ENCODE assay signal across 1 cellular context in the genomic region with DNA sequence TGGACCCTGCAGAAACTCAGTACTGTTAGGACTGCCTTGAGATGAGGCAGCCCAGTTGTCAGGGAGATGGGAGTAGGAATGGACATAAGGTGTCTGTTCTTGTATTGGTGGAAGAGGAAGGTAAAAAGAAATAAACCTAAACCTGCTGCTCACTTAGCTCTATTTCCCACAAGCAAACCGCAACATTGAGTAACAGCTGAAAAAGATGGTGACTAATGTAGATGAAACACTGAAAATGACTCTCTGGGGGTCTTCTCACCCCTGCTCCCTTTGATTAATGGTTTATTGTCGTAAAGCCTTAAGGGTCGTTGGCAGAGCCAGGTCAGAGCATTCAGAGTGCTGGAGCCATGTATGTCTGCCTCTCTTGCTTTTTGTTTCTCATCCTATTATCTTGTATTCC.
TF ChIP-seq lines count a peak whose summit lies in the region.

No MANE protein-coding gene starts in this region.

TF ChIP-seq in GM12878, 131 proteins besides CTCF, POLR2A, EP300 and RAD21:
- TF ChIP-seq, protein P1, sequence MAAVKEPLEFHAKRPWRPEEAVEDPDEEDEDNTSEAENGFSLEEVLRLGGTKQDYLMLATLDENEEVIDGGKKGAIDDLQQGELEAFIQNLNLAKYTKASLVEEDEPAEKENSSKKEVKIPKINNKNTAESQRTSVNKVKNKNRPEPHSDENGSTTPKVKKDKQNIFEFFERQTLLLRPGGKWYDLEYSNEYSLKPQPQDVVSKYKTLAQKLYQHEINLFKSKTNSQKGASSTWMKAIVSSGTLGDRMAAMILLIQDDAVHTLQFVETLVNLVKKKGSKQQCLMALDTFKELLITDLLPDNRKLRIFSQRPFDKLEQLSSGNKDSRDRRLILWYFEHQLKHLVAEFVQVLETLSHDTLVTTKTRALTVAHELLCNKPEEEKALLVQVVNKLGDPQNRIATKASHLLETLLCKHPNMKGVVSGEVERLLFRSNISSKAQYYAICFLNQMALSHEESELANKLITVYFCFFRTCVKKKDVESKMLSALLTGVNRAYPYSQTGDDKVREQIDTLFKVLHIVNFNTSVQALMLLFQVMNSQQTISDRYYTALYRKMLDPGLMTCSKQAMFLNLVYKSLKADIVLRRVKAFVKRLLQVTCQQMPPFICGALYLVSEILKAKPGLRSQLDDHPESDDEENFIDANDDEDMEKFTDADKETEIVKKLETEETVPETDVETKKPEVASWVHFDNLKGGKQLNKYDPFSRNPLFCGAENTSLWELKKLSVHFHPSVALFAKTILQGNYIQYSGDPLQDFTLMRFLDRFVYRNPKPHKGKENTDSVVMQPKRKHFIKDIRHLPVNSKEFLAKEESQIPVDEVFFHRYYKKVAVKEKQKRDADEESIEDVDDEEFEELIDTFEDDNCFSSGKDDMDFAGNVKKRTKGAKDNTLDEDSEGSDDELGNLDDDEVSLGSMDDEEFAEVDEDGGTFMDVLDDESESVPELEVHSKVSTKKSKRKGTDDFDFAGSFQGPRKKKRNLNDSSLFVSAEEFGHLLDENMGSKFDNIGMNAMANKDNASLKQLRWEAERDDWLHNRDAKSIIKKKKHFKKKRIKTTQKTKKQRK (IDR thresholded peaks at IDR 0.05; ENCODE audit: low read depth, low read length): no peak
- TF ChIP-seq BCL11A (IDR thresholded peaks at IDR 0.05; ENCODE audit: low read depth, low read length): no peak
- TF ChIP-seq ZBTB11 (CRISPR knock-in tag; IDR thresholded peaks at IDR 0.05): no peak
- 0 out of 2 replicates have a peak, but pooled peaks have one; percentile 13 for TF ChIP-seq RUNX3 (IDR thresholded peaks at IDR 0.05; ENCODE audit: low read length)
